Comparison of ENCODE assay signal across 8 cellular contexts in genomic region chr1:118987431-118988185, GRCh38. TPM values are rescaled to one million over a fixed set of nuclear protein-coding genes. Genes with fewer than 3 reads are reported as not detected.
DNase-seq lines count a peak whose midpoint lies in the region; ATAC-seq and TF ChIP-seq lines count a peak whose summit lies in the region.

No MANE protein-coding gene starts in this region.

- ATAC-seq in HG03175 (IDR thresholded peaks at IDR 0.05; ENCODE audit: unreplicated experiment) (peak; percentile 45), HG02642 (IDR thresholded peaks at IDR 0.05; ENCODE audit: poor library complexity, unreplicated experiment) (no peak)

- H3K27ac Mint-ChIP-seq in nephron progenitor cell: no peak overlapping the region
- no peak overlapping the region for H3K27ac Mint-ChIP-seq in activated T-helper 1 cell treated with anti-CD3 and anti-CD28 coated beads, Interleukin-12 subunit alpha, Interleukin-12 subunit beta, Interleukin-2, Interleukin-4 antibody, amounts not matched to agents 30 ng/mL and 10 ng/mL and 1 ng/mL, durations not matched to agents 14 hours and 24 hours and 36 hours

- H3K4me1 Mint-ChIP-seq in nephron progenitor cell: peaks cover 91% of the 10 kb centered on the region
- H3K4me1 Mint-ChIP-seq in activated T-helper 1 cell treated with anti-CD3 and anti-CD28 coated beads, Interleukin-12 subunit alpha, Interleukin-12 subunit beta, Interleukin-2, Interleukin-4 antibody, amounts not matched to agents 30 ng/mL and 10 ng/mL and 1 ng/mL, durations not matched to agents 14 hours and 24 hours and 36 hours (ENCODE audit: low read depth): peaks cover 6% of the 10 kb centered on the region

- peaks cover 10% of the 10 kb centered on the region for H3K36me3 Mint-ChIP-seq in nephron progenitor cell (ENCODE audit: low read depth)
- H3K36me3 Mint-ChIP-seq in activated T-helper 1 cell treated with anti-CD3 and anti-CD28 coated beads, Interleukin-12 subunit alpha, Interleukin-12 subunit beta, Interleukin-2, Interleukin-4 antibody, amounts not matched to agents 30 ng/mL and 10 ng/mL and 1 ng/mL, durations not matched to agents 14 hours and 24 hours and 36 hours (ENCODE audit: low read depth): peaks cover 4% of the 10 kb centered on the region

- DNase-seq in COLO668 (lab: John Stamatoyannopoulos, UW; ENCODE audit: unreplicated experiment) (peak; percentile 76), nephron progenitor cell (peak; percentile 70), hepatic stellate cell (ENCODE audit: low spot score) (no peak), dedifferentiated amniotic fluid mesenchymal stem cell (ENCODE audit: extremely low spot score) (no peak)
- no peak for DNase-seq in activated T-helper 1 cell treated with anti-CD3 and anti-CD28 coated beads, Interleukin-12 subunit alpha, Interleukin-12 subunit beta, Interleukin-2, Interleukin-4 antibody, amounts not matched to agents 30 ng/mL and 10 ng/mL and 1 ng/mL, durations not matched to agents 14 hours and 24 hours and 36 hours (ENCODE audit: low spot score)

- peaks cover 12% of the 10 kb centered on the region for H3K4me1 ChIP-seq in ectodermal cell (ENCODE audit: control insufficient read depth, insufficient read depth, low read length)

- WGBS in ectodermal cell, 2 experiments: 0% methylated on average over 67 of the region's 67 CpGs

- H3K27me3 ChIP-seq in ectodermal cell (ENCODE audit: control insufficient read depth, insufficient read depth, low read length, poor library complexity, severe bottlenecking): peaks cover 100% of the 10 kb centered on the region

- H3K4me3 Mint-ChIP-seq in nephron progenitor cell: peak overlapping the region; percentile 83
- no peak overlapping the region for H3K4me3 Mint-ChIP-seq in activated T-helper 1 cell treated with anti-CD3 and anti-CD28 coated beads, Interleukin-12 subunit alpha, Interleukin-12 subunit beta, Interleukin-2, Interleukin-4 antibody, amounts not matched to agents 30 ng/mL and 10 ng/mL and 1 ng/mL, durations not matched to agents 14 hours and 24 hours and 36 hours

- no peaks in the 10 kb centered on the region for H3K9me3 ChIP-seq in ectodermal cell (ENCODE audit: control insufficient read depth, low read length)

- peaks cover 100% of the 10 kb centered on the region for H3K27me3 Mint-ChIP-seq in nephron progenitor cell (ENCODE audit: low read depth, poor library complexity)
- H3K27me3 Mint-ChIP-seq in activated T-helper 1 cell treated with anti-CD3 and anti-CD28 coated beads, Interleukin-12 subunit alpha, Interleukin-12 subunit beta, Interleukin-2, Interleukin-4 antibody, amounts not matched to agents 30 ng/mL and 10 ng/mL and 1 ng/mL, durations not matched to agents 14 hours and 24 hours and 36 hours (ENCODE audit: insufficient read depth): peaks cover 89% of the 10 kb centered on the region

- peaks cover 23% of the 10 kb centered on the region for H3K9me3 Mint-ChIP-seq in nephron progenitor cell
- H3K9me3 Mint-ChIP-seq in activated T-helper 1 cell treated with anti-CD3 and anti-CD28 coated beads, Interleukin-12 subunit alpha, Interleukin-12 subunit beta, Interleukin-2, Interleukin-4 antibody, amounts not matched to agents 30 ng/mL and 10 ng/mL and 1 ng/mL, durations not matched to agents 14 hours and 24 hours and 36 hours: peaks cover 29% of the 10 kb centered on the region

- no peak for TF ChIP-seq CTCF in nephron progenitor cell (IDR thresholded peaks at IDR 0.05)

- H3K27ac ChIP-seq in ectodermal cell (ENCODE audit: insufficient read depth, low read depth, low read length, poor library complexity, severe bottlenecking): no peak overlapping the region

- peak overlapping the region; percentile 45 for H3K4me3 ChIP-seq in ectodermal cell (ENCODE audit: insufficient read depth, low read depth, low read length)

- H3K36me3 ChIP-seq in ectodermal cell (ENCODE audit: control insufficient read depth, insufficient read depth, low read length): no peaks in the 10 kb centered on the region

- intact Hi-C loops in activated T-helper 1 cell treated with anti-CD3 and anti-CD28 coated beads, Interleukin-12 subunit alpha, Interleukin-12 subunit beta, Interleukin-2, Interleukin-4 antibody, amounts not matched to agents 30 ng/mL and 10 ng/mL and 1 ng/mL, durations not matched to agents 14 hours and 24 hours and 36 hours (cut with micrococcal nuclease): loop anchor here (2.0 kb wide), 1 partner anchor 13 kb away; no protein-coding TSS in a partner anchor

RNA-seq across cellular contexts. Expression of gene TBX15, which starts 0.5 kb away (rescaled TPM):
- polyA plus RNA-seq in ectodermal cell (2013, experiment 1 of 4): 4.9 TPM
- polyA plus RNA-seq in ectodermal cell (2013, experiment 2 of 4): 4.1 TPM
- 3.6 TPM for polyA plus RNA-seq in ectodermal cell (2013, experiment 3 of 4)
- polyA plus RNA-seq in ectodermal cell (2013, experiment 4 of 4): 4.4 TPM
- total RNA-seq in activated T-helper 1 cell treated with anti-CD3 and anti-CD28 coated beads, Interleukin-12 subunit alpha, Interleukin-12 subunit beta, Interleukin-2, Interleukin-4 antibody, amounts not matched to agents 30 ng/mL and 10 ng/mL and 1 ng/mL, durations not matched to agents 14 hours and 24 hours and 36 hours: not detected in 2 replicates

Comparison
In these comparisons a context has a peak if more than half of its experiments do, and no peak if none do; other contexts are left out.
1. DNase-seq: peak in COLO668 (single experiment) and nephron progenitor cell (single experiment); none in hepatic stellate cell (single experiment), activated T-helper 1 cell treated with anti-CD3 and anti-CD28 coated beads, Interleukin-12 subunit alpha, Interleukin-12 subunit beta, Interleukin-2, Interleukin-4 antibody, amounts not matched to agents 30 ng/mL and 10 ng/mL and 1 ng/mL, durations not matched to agents 14 hours and 24 hours and 36 hours (single experiment) and dedifferentiated amniotic fluid mesenchymal stem cell (single experiment).